1 cellular context compared by ENCODE assay signal in genomic region chr13:42040730-42041016, GRCh38.
TF ChIP-seq lines count a peak whose summit lies in the region.

No MANE protein-coding gene starts in this region.

TF ChIP-seq in K562, 482 proteins besides CTCF, POLR2A, EP300 and RAD21 (continued from another document):
- TF ChIP-seq UBTF (IDR thresholded peaks at IDR 0.05; ENCODE audit: borderline replicate concordance in 1 of 2, low read depth in 2 of 2, low read length in 2 of 2) (peak in 1 of 2 experiments; percentile 32; a peak in 2 of 4 replicates), GABPA (tag; conservative IDR thresholded peaks at IDR 0.05; ENCODE audit: low read depth) (peak; percentile 30; the same call in 1 of the 2 replicates), NR2C2 (CRISPR knock-in tag; IDR thresholded peaks at IDR 0.05) (no peak), NR2C2 (tag; IDR thresholded peaks at IDR 0.05) (no peak)
